ENCODE assay signal across 1 cellular context in the genomic region with DNA sequence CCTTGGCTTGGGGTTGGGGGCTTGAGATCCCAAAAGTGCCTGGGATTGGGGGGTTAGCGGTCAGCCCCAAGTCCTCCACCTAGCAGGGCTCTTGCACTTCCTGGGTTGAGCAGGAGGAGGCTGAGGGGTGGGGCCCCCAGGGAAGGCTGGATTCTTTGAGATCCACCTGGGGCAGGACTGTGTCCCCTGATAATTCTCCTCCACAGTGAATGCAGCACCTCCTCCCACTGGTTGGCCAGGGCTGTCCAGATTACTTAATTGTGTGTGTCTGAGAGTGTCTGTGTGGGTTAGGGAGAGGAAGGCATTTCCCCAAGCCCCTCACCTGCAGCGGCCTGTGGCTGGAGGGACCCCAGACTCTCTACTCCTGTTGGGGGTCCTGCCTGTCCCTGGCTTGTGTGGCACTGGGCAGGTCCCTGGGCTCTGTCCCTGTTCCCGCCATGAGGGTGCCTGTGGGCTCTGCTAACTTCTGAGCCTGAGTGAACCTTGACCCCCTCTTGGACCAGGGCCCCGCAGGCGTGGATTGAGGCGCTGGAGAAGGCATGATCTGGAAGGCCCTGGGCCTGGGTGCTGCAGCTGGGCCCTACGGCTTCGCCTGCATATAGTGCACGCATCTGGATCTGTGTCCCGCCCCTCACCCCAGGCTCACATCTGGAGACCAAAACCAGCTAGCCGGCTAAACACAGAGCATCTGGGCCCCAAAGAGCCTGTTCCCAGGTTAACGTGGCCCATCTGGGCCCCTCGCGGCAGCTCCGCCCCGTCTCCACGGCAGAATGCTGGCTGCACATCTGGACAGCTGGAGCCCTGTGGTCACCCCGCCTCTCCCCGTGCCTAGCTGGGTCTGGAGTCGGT.
TF ChIP-seq lines count a peak whose summit lies in the region.

No MANE protein-coding gene starts in this region.

TF ChIP-seq in HepG2, 621 proteins besides CTCF, POLR2A, EP300 and RAD21 (continued from another document):
- TF ChIP-seq, protein P1, sequence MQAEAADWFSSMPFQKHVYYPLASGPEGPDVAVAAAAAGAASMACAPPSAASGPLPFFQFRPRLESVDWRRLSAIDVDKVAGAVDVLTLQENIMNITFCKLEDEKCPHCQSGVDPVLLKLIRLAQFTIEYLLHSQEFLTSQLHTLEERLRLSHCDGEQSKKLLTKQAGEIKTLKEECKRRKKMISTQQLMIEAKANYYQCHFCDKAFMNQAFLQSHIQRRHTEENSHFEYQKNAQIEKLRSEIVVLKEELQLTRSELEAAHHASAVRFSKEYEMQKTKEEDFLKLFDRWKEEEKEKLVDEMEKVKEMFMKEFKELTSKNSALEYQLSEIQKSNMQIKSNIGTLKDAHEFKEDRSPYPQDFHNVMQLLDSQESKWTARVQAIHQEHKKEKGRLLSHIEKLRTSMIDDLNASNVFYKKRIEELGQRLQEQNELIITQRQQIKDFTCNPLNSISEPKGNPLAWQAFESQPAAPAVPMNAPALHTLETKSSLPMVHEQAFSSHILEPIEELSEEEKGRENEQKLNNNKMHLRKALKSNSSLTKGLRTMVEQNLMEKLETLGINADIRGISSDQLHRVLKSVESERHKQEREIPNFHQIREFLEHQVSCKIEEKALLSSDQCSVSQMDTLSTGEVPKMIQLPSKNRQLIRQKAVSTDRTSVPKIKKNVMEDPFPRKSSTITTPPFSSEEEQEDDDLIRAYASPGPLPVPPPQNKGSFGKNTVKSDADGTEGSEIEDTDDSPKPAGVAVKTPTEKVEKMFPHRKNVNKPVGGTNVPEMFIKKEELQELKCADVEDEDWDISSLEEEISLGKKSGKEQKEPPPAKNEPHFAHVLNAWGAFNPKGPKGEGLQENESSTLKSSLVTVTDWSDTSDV (CRISPR knock-in tag; IDR thresholded peaks at IDR 0.05): 0 out of 2 replicates have a peak, but pooled peaks have one; percentile 29
- TF ChIP-seq HNF4G (IDR thresholded peaks at IDR 0.05; ENCODE audit: borderline replicate concordance, low read depth, low read length) (0 out of 2 replicates have a peak, but pooled peaks have one; percentile 12), HNF4G (CRISPR knock-in tag; IDR thresholded peaks at IDR 0.05; ENCODE audit: borderline replicate concordance, low read depth) (no peak; the same call in 1 of the 2 replicates), ZNF724P (CRISPR knock-in tag; IDR thresholded peaks at IDR 0.05; ENCODE audit: borderline replicate concordance) (peak; percentile 43; the same call in 1 of the 2 replicates)
- TF ChIP-seq, protein P2, sequence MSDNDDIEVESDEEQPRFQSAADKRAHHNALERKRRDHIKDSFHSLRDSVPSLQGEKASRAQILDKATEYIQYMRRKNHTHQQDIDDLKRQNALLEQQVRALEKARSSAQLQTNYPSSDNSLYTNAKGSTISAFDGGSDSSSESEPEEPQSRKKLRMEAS (IDR thresholded peaks at IDR 0.05): 0 out of 2 replicates have a peak, but pooled peaks have one; percentile 28
